In genomic region chr15:81002254-81003022, GRCh38 we compare ENCODE assay signal across 8 cellular contexts. TPM values are rescaled to one million over a fixed set of nuclear protein-coding genes. Genes with fewer than 3 reads are reported as not detected.
A peak's percentile ranks its signal among the peaks of the same experiment; 100 is the strongest.
DNase-seq lines count a peak whose midpoint lies in the region; ATAC-seq and TF ChIP-seq lines count a peak whose summit lies in the region.

No MANE protein-coding gene starts in this region.

- H3K4me1 Mint-ChIP-seq in activated CD4-positive, alpha-beta T cell treated with anti-CD3 and anti-CD28 coated beads, Interleukin-2, amount 10 ng/mL, durations not matched to agents 7 days and 5 days = peaks cover 62% of the 10 kb centered on the region

- H3K4me3 Mint-ChIP-seq in activated CD4-positive, alpha-beta T cell treated with anti-CD3 and anti-CD28 coated beads, Interleukin-2, amount 10 ng/mL, durations not matched to agents 7 days and 5 days = peak overlapping the region; percentile 73

- POLR2A ChIA-PET in activated CD4-positive, alpha-beta T cell treated with anti-CD3 and anti-CD28 coated beads, Interleukin-2, amount 10 ng/mL, durations not matched to agents 7 days and 5 days (lab: Charles Lee) = no interaction called here

- H3K36me3 ChIP-seq in adrenal gland (replicated peaks in 1 of 2) = peaks cover 0 to 9% of the 10 kb centered on the region in 2 donors
- peaks cover 5 to 13% (median 9%) of the 10 kb centered on the region in 5 donors for H3K36me3 ChIP-seq in subcutaneous abdominal adipose tissue (ENCODE audit: control insufficient read depth in 5 of 5, insufficient read depth in 5 of 5, low read length in 5 of 5)

- intact Hi-C loops in adrenal gland (cut with DNase I) = loop anchor here in 1 of 2 donors (10.0 kb wide), 1 partner anchor 102 kb away; no protein-coding TSS in a partner anchor

- no peaks in the 10 kb centered on the region for H3K27me3 ChIP-seq in adrenal gland
- no peaks in the 10 kb centered on the region for H3K27me3 ChIP-seq in subcutaneous abdominal adipose tissue (ENCODE audit: control insufficient read depth in 5 of 5, insufficient read depth in 4 of 5, low read length in 5 of 5)

- CTCF ChIA-PET in activated CD4-positive, alpha-beta T cell treated with anti-CD3 and anti-CD28 coated beads, Interleukin-2, amount 10 ng/mL, durations not matched to agents 7 days and 5 days (lab: Charles Lee) = interaction anchor here (0.9 kb wide), 2 partner anchors 16 to 32 kb away, joined by 3 to 4 read pairs; no protein-coding TSS in a partner anchor

- no peak for TF ChIP-seq POLR2A in adrenal gland (IDR thresholded peaks at IDR 0.05)

- H3K9me3 ChIP-seq in adrenal gland (replicated peaks in 1 of 3) (no peaks in the 10 kb centered on the region), subcutaneous abdominal adipose tissue (ENCODE audit: control insufficient read depth in 5 of 5, low read length in 5 of 5) (no peaks in the 10 kb centered on the region)

- H3K36me3 Mint-ChIP-seq in activated CD4-positive, alpha-beta T cell treated with anti-CD3 and anti-CD28 coated beads, Interleukin-2, amount 10 ng/mL, durations not matched to agents 7 days and 5 days (ENCODE audit: low read depth) = peaks cover 52% of the 10 kb centered on the region

- H3K27ac Mint-ChIP-seq in activated CD4-positive, alpha-beta T cell treated with anti-CD3 and anti-CD28 coated beads, Interleukin-2, amount 10 ng/mL, durations not matched to agents 7 days and 5 days = peak overlapping the region; percentile 76

- TF ChIP-seq CTCF in adrenal gland (IDR thresholded peaks at IDR 0.05) = peak in 1 of 6 experiments; percentile 1

- H3K27ac ChIP-seq in adrenal gland (peak overlapping the region in 4 of 5 donors; percentile 46 to 99 (median 96)), subcutaneous abdominal adipose tissue (ENCODE audit: low read depth, low read length) (peak overlapping the region; percentile 97)

- 31 to 69% (median 52%) methylated on average over 14 to 91 of the region's 91 CpGs for WGBS in adrenal gland, 4 donors

- H3K9ac ChIP-seq in subcutaneous abdominal adipose tissue (ENCODE audit: low read length in 5 of 5) = peak overlapping the region; percentile 48 to 96 (median 71)

- in situ Hi-C loops in G401 (cut with HindIII; ENCODE audit: low sequenced_read_pairs) = no loop called here

- H3K4me3 ChIP-seq in adrenal gland = peak overlapping the region in 3 of 4 donors; percentile 18 to 98 (median 81)
- H3K4me3 ChIP-seq in subcutaneous abdominal adipose tissue (ENCODE audit: low read depth in 1 of 5, low read length in 5 of 5) = peak overlapping the region in 4 of 5 donors; percentile 81 to 89 (median 84)

- no peak for DNase-seq in activated CD4-positive, alpha-beta T cell treated with anti-CD3 and anti-CD28 coated beads, Interleukin-2, amount 10 ng/mL, durations not matched to agents 7 days and 5 days
- no peak for DNase-seq in activated CD4-positive, alpha-beta T cell treated with anti-CD3 and anti-CD28 coated beads, Interleukin-2, amount 50 U/mL, for 48 hours
- DNase-seq in adrenal gland (peak in 3 of 7 donors; percentile 5 to 41 (median 29)), islet precursor cell (peak; percentile 63), G401 (ENCODE audit: low spot score) (no peak), mucosa of gallbladder (ENCODE audit: low spot score) (no peak)

- H3K4me1 ChIP-seq in adrenal gland (replicated peaks in 1 of 2) (peaks cover 4 to 53% of the 10 kb centered on the region in 2 donors), subcutaneous abdominal adipose tissue (ENCODE audit: control insufficient read depth in 5 of 5, insufficient read depth in 5 of 5, low read length in 5 of 5) (peaks cover 6 to 62% (median 56%) of the 10 kb centered on the region in 5 donors)

- no peak for ATAC-seq in GM19452 (IDR thresholded peaks at IDR 0.05; ENCODE audit: unreplicated experiment)

- no peaks in the 10 kb centered on the region for H3K9me3 Mint-ChIP-seq in activated CD4-positive, alpha-beta T cell treated with anti-CD3 and anti-CD28 coated beads, Interleukin-2, amount 10 ng/mL, durations not matched to agents 7 days and 5 days

- no peaks in the 10 kb centered on the region for H3K27me3 Mint-ChIP-seq in activated CD4-positive, alpha-beta T cell treated with anti-CD3 and anti-CD28 coated beads, Interleukin-2, amount 10 ng/mL, durations not matched to agents 7 days and 5 days

RNA-seq across cellular contexts. Expression of gene TLNRD1, which starts 1.7 kb away (rescaled TPM):
- 10 to 100 TPM; 28.6 to 34.2 TPM for total RNA-seq in activated CD4-positive, alpha-beta T cell treated with anti-CD3 and anti-CD28 coated beads, Interleukin-2, amount 10 ng/mL, durations not matched to agents 7 days and 5 days
- total RNA-seq in adrenal gland = 10 to 100 TPM; 17.4 to 30.8 (median 22.4) TPM
- polyA plus RNA-seq in adrenal gland = 10 to 100 TPM in 1 of 3 donors, 1 to 10 TPM in 2; 4.3 to 11.4 (median 5.0) TPM
- 40.7 and 42.6 TPM in 2 replicates for total RNA-seq in G401 (2014; rRNA removed; shearing (Covaris generic))
- 26.0 TPM for total RNA-seq in mucosa of gallbladder

RNA-seq across cellular contexts. Expression of gene MESD, which starts 12.8 kb away (rescaled TPM):
- total RNA-seq in activated CD4-positive, alpha-beta T cell treated with anti-CD3 and anti-CD28 coated beads, Interleukin-2, amount 10 ng/mL, durations not matched to agents 7 days and 5 days = 10 to 100 TPM; 34.0 to 34.3 TPM
- 10 to 100 TPM; 13.2 to 50.3 (median 25.6) TPM for total RNA-seq in adrenal gland
- polyA plus RNA-seq in adrenal gland = 10 to 100 TPM; 17.1 to 56.1 (median 21.2) TPM
- total RNA-seq in G401 (2014; rRNA removed; shearing (Covaris generic)) = 25.1 and 29.6 TPM in 2 replicates
- 30.7 TPM for total RNA-seq in mucosa of gallbladder
